ENCODE assay signal across 9 cellular contexts in the genomic region with DNA sequence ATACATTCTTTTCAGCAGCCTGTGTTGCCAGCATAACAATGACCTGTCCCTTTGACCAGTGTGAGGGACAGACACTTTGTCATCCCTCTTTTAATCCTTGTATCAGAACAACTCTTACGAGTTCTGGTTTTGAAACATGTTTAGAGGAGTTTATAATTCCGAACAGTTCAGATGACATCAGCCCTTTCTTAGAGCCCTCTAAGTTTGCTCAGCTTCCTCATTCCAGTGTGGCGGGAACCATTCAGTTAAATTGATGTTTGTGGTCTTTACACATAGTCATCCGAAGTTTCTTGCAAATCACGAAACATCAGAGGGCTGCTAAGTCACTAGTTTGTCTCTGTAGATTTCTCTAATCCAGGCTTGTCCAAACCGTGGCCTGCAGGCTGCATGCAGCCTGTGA.
DNase-seq lines count a peak whose midpoint lies in the region; ATAC-seq and TF ChIP-seq lines count a peak whose summit lies in the region.
"Had no signal": no experiment of that assay in that cellular context is flagged by ENCODE, and none has a peak within 500 bp of the region (broad histone marks: within the 10 kb centered on the region; RNA-seq: fewer than 3 reads in every experiment).

No MANE protein-coding gene starts in this region.

- H3K4me3 ChIP-seq in Peyer's patch (no peak overlapping the region), sigmoid colon (no peak overlapping the region)

- intact Hi-C loops in sigmoid colon (cut with DNase I) = loop anchor here (5.0 kb wide), 1 partner anchor 151 kb away; no protein-coding TSS in a partner anchor

- H3K36me3 ChIP-seq in Peyer's patch (no peaks in the 10 kb centered on the region), sigmoid colon (no peaks in the 10 kb centered on the region)

- no peak for TF ChIP-seq EP300 in sigmoid colon (IDR thresholded peaks at IDR 0.05)

- H3K27me3 ChIP-seq in Peyer's patch (no peaks in the 10 kb centered on the region), sigmoid colon (no peaks in the 10 kb centered on the region)

- H3K4me1 ChIP-seq in Peyer's patch = peaks cover 0 to 6% (median 0%) of the 10 kb centered on the region in 4 donors
- peaks cover 0 to 73% (median 46%) of the 10 kb centered on the region in 4 donors for H3K4me1 ChIP-seq in sigmoid colon

- no peaks in the 10 kb centered on the region for H3K9me3 ChIP-seq in Peyer's patch
- no peaks in the 10 kb centered on the region for H3K9me3 ChIP-seq in sigmoid colon

- TF ChIP-seq POLR2A in Peyer's patch (IDR thresholded peaks at IDR 0.05) = no peak
- TF ChIP-seq POLR2A in sigmoid colon (IDR thresholded peaks at IDR 0.05) = no peak

- H3K27ac ChIP-seq in Peyer's patch (peak overlapping the region in 3 of 4 donors; percentile 4 to 55 (median 18)), sigmoid colon (peak overlapping the region; percentile 25 to 67 (median 58))

- ATAC-seq in GM18868 (IDR thresholded peaks at IDR 0.05; ENCODE audit: unreplicated experiment) = peak; percentile 62
- no peak for ATAC-seq in GM18858 (IDR thresholded peaks at IDR 0.05; ENCODE audit: unreplicated experiment)

- TF ChIP-seq CTCF in Peyer's patch (IDR thresholded peaks at IDR 0.05) = no peak
- TF ChIP-seq CTCF in sigmoid colon (IDR thresholded peaks at IDR 0.05) = no peak

- DNase-seq in Peyer's patch (no peak), fibroblast of peridontal ligament (ENCODE audit: extremely low read depth) (peak; percentile 94), sigmoid colon (no peak), NCI-H2171 (lab: John Stamatoyannopoulos, UW) (no peak), NCI-H446 treated with DMSO at 0.1 percent for 48 hours (lab: John Stamatoyannopoulos, UW) (no peak)
- no peak for DNase-seq in effector CD8-positive, alpha-beta T cell (lab: John Stamatoyannopoulos, UW)
- DNase-seq: SHP77 had no signal

- 36% methylated on average over 6 of the region's 6 CpGs for WGBS in sigmoid colon, 2 donors
